9 cellular contexts compared by ENCODE assay signal in the genomic region with DNA sequence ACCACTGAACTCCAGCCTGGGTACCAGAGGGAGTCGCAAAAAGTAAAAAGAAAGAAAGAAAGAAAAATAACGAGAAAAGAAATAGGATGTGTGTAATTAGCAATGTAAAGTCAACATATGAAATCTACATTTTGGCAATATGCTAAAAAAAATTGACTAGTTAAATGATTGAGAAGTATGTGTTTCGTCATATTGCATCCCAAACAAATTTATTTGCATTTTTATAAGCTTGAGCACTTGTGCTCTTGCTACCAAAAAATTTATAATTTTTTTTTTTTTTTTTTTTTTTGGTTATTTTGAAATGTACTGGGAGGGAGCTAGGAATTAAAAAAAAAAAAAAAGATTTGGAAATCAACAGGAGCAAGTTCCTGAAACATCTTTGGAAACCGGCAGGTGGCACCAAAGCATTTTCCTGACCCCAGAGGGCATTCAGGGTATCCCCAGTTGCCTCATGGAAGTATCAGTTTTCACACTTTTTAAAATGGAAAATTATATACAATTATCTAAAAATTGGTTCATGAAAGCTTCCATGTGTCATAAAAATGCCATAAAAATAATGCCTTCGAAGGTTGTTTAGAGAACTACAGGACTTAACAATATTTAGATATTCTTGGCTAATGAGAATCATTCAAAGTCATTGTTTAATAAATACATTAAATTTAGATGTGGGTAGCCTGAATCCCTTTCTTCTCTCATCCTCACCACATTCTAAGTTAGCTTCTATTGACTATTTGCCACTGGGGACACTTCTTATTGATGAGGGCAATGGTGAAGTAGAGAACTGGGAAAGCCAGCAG. TPM values are rescaled to one million over a fixed set of nuclear protein-coding genes. Genes with fewer than 3 reads are reported as not detected.
DNase-seq lines count a peak whose midpoint lies in the region; ATAC-seq, FAIRE-seq and TF ChIP-seq lines count a peak whose summit lies in the region.
"Had no signal": no experiment of that assay in that cellular context is flagged by ENCODE, and none has a peak within 500 bp of the region (broad histone marks: within the 10 kb centered on the region; RNA-seq: fewer than 3 reads in every experiment).

No MANE protein-coding gene starts in this region.

- H3K9me3 Mint-ChIP-seq in activated T-helper 2 cell treated with anti-CD3 and anti-CD28 coated beads, Interferon-gamma antibody, Interleukin-2, Interleukin-4, amounts not matched to agents 10 μg/mL and 5 μg/mL and 100 μg/mL, durations not matched to agents 14 hours and 24 hours and 36 hours, result no peaks in the 10 kb centered on the region

- H3K27ac Mint-ChIP-seq in activated T-helper 2 cell treated with anti-CD3 and anti-CD28 coated beads, Interferon-gamma antibody, Interleukin-2, Interleukin-4, amounts not matched to agents 10 μg/mL and 5 μg/mL and 100 μg/mL, durations not matched to agents 14 hours and 24 hours and 36 hours, result no peak overlapping the region

- no peaks in the 10 kb centered on the region for H3K27me3 ChIP-seq in brain microvascular endothelial cell (replicated peaks)
- no peaks in the 10 kb centered on the region for H3K27me3 ChIP-seq in uterus

- FAIRE-seq in kidney (lab: Jason Lieb, UNC), result peak; percentile 86

- no peak for TF ChIP-seq POLR2A in uterus (IDR thresholded peaks at IDR 0.05)

- 0 out of 2 replicates have a peak, but pooled peaks have one; percentile 14 for TF ChIP-seq CTCF in GM12875 (IDR thresholded peaks at IDR 0.05; ENCODE audit: borderline replicate concordance, insufficient read depth, low read depth, low read length)
- peak; percentile 66 for TF ChIP-seq CTCF in brain microvascular endothelial cell (IDR thresholded peaks at IDR 0.05; ENCODE audit: low read depth, low read length, missing control alignments)
- peak; percentile 39 for TF ChIP-seq CTCF in kidney (IDR thresholded peaks at IDR 0.05; ENCODE audit: borderline replicate concordance, extremely low read depth, insufficient read depth)
- peak; percentile 30 to 55 (median 54) for TF ChIP-seq CTCF in uterus (IDR thresholded peaks at IDR 0.05)

- in situ Hi-C loops in brain microvascular endothelial cell (cut with HindIII; ENCODE audit: low pct_ligation_motif_present, low sequenced_read_pairs), result no loop called here

- H3K27ac ChIP-seq in brain microvascular endothelial cell (no peak overlapping the region), kidney (ENCODE audit: low read depth in 2 of 2, low read length in 2 of 2) (no peak overlapping the region), uterus (no peak overlapping the region)

- DNase-seq in AG20443 (ENCODE audit: low spot score) (peak; percentile 58), NCI-H345 (lab: John Stamatoyannopoulos, UW) (peak; percentile 59), brain microvascular endothelial cell (peak; percentile 40), kidney (no peak), uterus (peak; percentile 35 to 48)
- DNase-seq in activated T-helper 2 cell treated with anti-CD3 and anti-CD28 coated beads, Interferon-gamma antibody, Interleukin-2, Interleukin-4, amounts not matched to agents 10 μg/mL and 5 μg/mL and 100 μg/mL, durations not matched to agents 14 hours and 24 hours and 36 hours (ENCODE audit: low spot score), result no peak

- H3K36me3 ChIP-seq in brain microvascular endothelial cell (replicated peaks), result no peaks in the 10 kb centered on the region
- H3K36me3 ChIP-seq in kidney (ENCODE audit: control insufficient read depth in 1 of 2, insufficient read depth in 2 of 2, low read length in 2 of 2), result no peaks in the 10 kb centered on the region
- H3K36me3 ChIP-seq in uterus, result no peaks in the 10 kb centered on the region

- H3K9ac ChIP-seq in kidney (ENCODE audit: low read length in 2 of 2), result no peak overlapping the region

- H3K4me1 Mint-ChIP-seq in activated T-helper 2 cell treated with anti-CD3 and anti-CD28 coated beads, Interferon-gamma antibody, Interleukin-2, Interleukin-4, amounts not matched to agents 10 μg/mL and 5 μg/mL and 100 μg/mL, durations not matched to agents 14 hours and 24 hours and 36 hours (ENCODE audit: low read depth), result peaks cover 8% of the 10 kb centered on the region

- no peak for ATAC-seq in HG03432 (IDR thresholded peaks at IDR 0.05; ENCODE audit: unreplicated experiment)

- H3K4me3 Mint-ChIP-seq in activated T-helper 2 cell treated with anti-CD3 and anti-CD28 coated beads, Interferon-gamma antibody, Interleukin-2, Interleukin-4, amounts not matched to agents 10 μg/mL and 5 μg/mL and 100 μg/mL, durations not matched to agents 14 hours and 24 hours and 36 hours (ENCODE audit: low read depth), result no peak overlapping the region
- H3K4me3 Mint-ChIP-seq: IgD-negative memory B cell had no signal

- intact Hi-C loops in kidney (cut with DNase I) (no loop called here), uterus (cut with DNase I; ENCODE audit: low total_unique reads) (no loop called here)
- intact Hi-C loops in activated T-helper 2 cell treated with anti-CD3 and anti-CD28 coated beads, Interferon-gamma antibody, Interleukin-2, Interleukin-4, amounts not matched to agents 10 μg/mL and 5 μg/mL and 100 μg/mL, durations not matched to agents 14 hours and 24 hours and 36 hours (cut with micrococcal nuclease), result loop anchor here (10.0 kb wide), 2 partner anchors 256 to 776 kb away; no protein-coding TSS in a partner anchor

- H3K36me3 Mint-ChIP-seq in activated T-helper 2 cell treated with anti-CD3 and anti-CD28 coated beads, Interferon-gamma antibody, Interleukin-2, Interleukin-4, amounts not matched to agents 10 μg/mL and 5 μg/mL and 100 μg/mL, durations not matched to agents 14 hours and 24 hours and 36 hours (ENCODE audit: low read depth), result no peaks in the 10 kb centered on the region
- H3K36me3 Mint-ChIP-seq: IgD-negative memory B cell had no signal

- H3K4me3 ChIP-seq in GM12875 (ENCODE audit: low read depth, low read length) (no peak overlapping the region), brain microvascular endothelial cell (ENCODE audit: low read depth, low read length) (no peak overlapping the region), kidney (ENCODE audit: low read length in 2 of 2) (no peak overlapping the region), uterus (no peak overlapping the region)

- no peaks in the 10 kb centered on the region for H3K9me3 ChIP-seq in kidney (ENCODE audit: control insufficient read depth in 1 of 2, low read length in 2 of 2)
- H3K9me3 ChIP-seq in uterus, result no peaks in the 10 kb centered on the region

- H3K4me1 ChIP-seq in kidney (ENCODE audit: control insufficient read depth in 1 of 2, insufficient read depth in 1 of 2, low read depth in 1 of 2, low read length in 2 of 2) (no peaks in the 10 kb centered on the region), uterus (no peaks in the 10 kb centered on the region)

- peaks cover 26% of the 10 kb centered on the region for H3K27me3 Mint-ChIP-seq in activated T-helper 2 cell treated with anti-CD3 and anti-CD28 coated beads, Interferon-gamma antibody, Interleukin-2, Interleukin-4, amounts not matched to agents 10 μg/mL and 5 μg/mL and 100 μg/mL, durations not matched to agents 14 hours and 24 hours and 36 hours (ENCODE audit: low read depth)

RNA-seq across cellular contexts. Expression of gene HEATR1, which starts 4.8 kb away (rescaled TPM):
- total RNA-seq in kidney (34.4 TPM), uterus (10 to 100 TPM; 11.5 to 58.8 (median 27.1) TPM)
- polyA plus RNA-seq in kidney (ENCODE audit: insufficient read depth, low read depth, low replicate concordance), result 2.9 TPM
- 62.0 and 66.1 TPM in 2 replicates for total RNA-seq in activated T-helper 2 cell treated with anti-CD3 and anti-CD28 coated beads, Interferon-gamma antibody, Interleukin-2, Interleukin-4, amounts not matched to agents 10 μg/mL and 5 μg/mL and 100 μg/mL, durations not matched to agents 14 hours and 24 hours and 36 hours

Comparison
In these comparisons a context has a peak if more than half of its experiments do, and no peak if none do; other contexts are left out.
1. DNase-seq: peak in AG20443 (single experiment), NCI-H345 (single experiment), brain microvascular endothelial cell (single experiment) and uterus (2 of 2); none in kidney (single experiment) and activated T-helper 2 cell treated with anti-CD3 and anti-CD28 coated beads, Interferon-gamma antibody, Interleukin-2, Interleukin-4, amounts not matched to agents 10 μg/mL and 5 μg/mL and 100 μg/mL, durations not matched to agents 14 hours and 24 hours and 36 hours (single experiment).
2. CTCF ChIP-seq: peak in every context shown above with its lines; median percentile 66 in brain microvascular endothelial cell; 54 in uterus; 39 in kidney; 14 in GM12875.